In the genomic region with DNA sequence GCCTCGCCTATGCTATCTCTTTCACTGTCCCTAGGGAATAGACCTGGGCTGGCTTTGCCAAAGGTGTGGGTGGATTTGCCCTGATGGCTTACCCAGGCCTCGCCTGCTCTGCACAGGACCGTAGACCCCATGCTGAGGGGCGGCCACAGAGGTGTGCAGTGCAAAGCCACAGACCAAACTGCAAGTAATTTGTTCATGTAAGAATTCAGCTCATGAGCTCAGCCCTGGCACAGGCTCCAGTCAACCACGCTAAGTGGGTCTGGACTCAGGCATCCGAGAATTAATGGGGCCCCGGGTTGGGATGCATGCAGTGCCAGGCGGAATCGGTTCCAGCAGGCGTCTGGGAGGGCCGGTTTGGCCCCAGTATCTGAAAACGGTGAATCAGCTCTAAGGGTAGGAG, we compare ENCODE assay signal across 24 cellular contexts.
DNase-seq lines count a peak whose midpoint lies in the region; ATAC-seq, FAIRE-seq and TF ChIP-seq lines count a peak whose summit lies in the region.
"Had no signal": no experiment of that assay in that cellular context is flagged by ENCODE, and none has a peak within 500 bp of the region (broad histone marks: within the 10 kb centered on the region; RNA-seq: fewer than 3 reads in every experiment).

No MANE protein-coding gene starts in this region.

- no peak overlapping the region for H3K9ac ChIP-seq in DND-41 (ENCODE audit: low read depth, low read length)
- H3K9ac ChIP-seq: GM23248 had no signal

- H4K20me1 ChIP-seq in DND-41 (ENCODE audit: insufficient read depth, low read length) = no peaks in the 10 kb centered on the region

- intact Hi-C loops in sciatic nerve (cut with DNase I) = no loop called here

- no peak for TF ChIP-seq CTCF in DND-41 (IDR thresholded peaks at IDR 0.05; ENCODE audit: borderline replicate concordance, extremely low read depth, low read length, poor library complexity, severe bottlenecking)

- no peaks in the 10 kb centered on the region for H3K27me3 ChIP-seq in DND-41 (ENCODE audit: insufficient read depth, low read length, poor library complexity)
- H3K27me3 ChIP-seq: Peyer's patch had no signal

- no peaks in the 10 kb centered on the region for H3K4me1 ChIP-seq in DND-41 (ENCODE audit: insufficient read depth, low read length)
- H3K4me1 ChIP-seq: Peyer's patch had no signal

- H2AFZ ChIP-seq in DND-41 (ENCODE audit: low read depth, low read length) = no peak overlapping the region
- H2AFZ ChIP-seq: GM23248 had no signal

- no peak for FAIRE-seq in HTR-8/SVneo (lab: Jason Lieb, UNC)
- FAIRE-seq: GM12878 had no signal

- H3K4me3 ChIP-seq in DND-41 (ENCODE audit: low read depth in 1 of 2, low read length in 2 of 2) = no peak overlapping the region
- H3K4me3 ChIP-seq: GM12878, GM23248, Peyer's patch had no signal

- ATAC-seq in DND-41 (ENCODE audit: insufficient read depth, low read depth) = 0 out of 3 replicates have a peak, but pooled peaks have one; percentile 7
- ATAC-seq in sciatic nerve = no peak
- ATAC-seq: GM12878, SK-N-SH treated with all-trans-retinoic acid at 6 μM for 48 hours, T-cell had no signal

- no peak overlapping the region for H3K4me2 ChIP-seq in DND-41 (ENCODE audit: insufficient read depth, low read length)

- no peaks in the 10 kb centered on the region for H3K79me2 ChIP-seq in DND-41 (ENCODE audit: insufficient read depth, low read length)

- H3K36me3 ChIP-seq in DND-41 (ENCODE audit: insufficient read depth, low read length) = no peaks in the 10 kb centered on the region
- H3K36me3 ChIP-seq: Peyer's patch had no signal

- no peak overlapping the region for H3K27ac ChIP-seq in DND-41 (ENCODE audit: low read length)
- H3K27ac ChIP-seq: GM23248, HL-60, Peyer's patch had no signal

- DNase-seq in DND-41 = no peak
- DNase-seq in NCI-H1694 (lab: John Stamatoyannopoulos, UW) = peak; percentile 5
- peak; percentile 2 for DNase-seq in cerebellar cortex (ENCODE audit: low spot score)
- DNase-seq in sciatic nerve (ENCODE audit: low spot score) = peak; percentile 32
- DNase-seq in OCI-M1 (lab: John Stamatoyannopoulos, UW) = no peak
- DNase-seq in foreskin melanocyte = no peak
- DNase-seq in HTR-8/SVneo (ENCODE audit: insufficient read length, low spot score) = no peak
- DNase-seq: CD4-positive, alpha-beta T cell; COR-L47; DMS79; GM23248; H9; KG1; NCI-H1105; NCI-H2081 treated with DMSO at 0.1 percent for 48 hours; NCI-H226; NCI-H510A treated with DMSO at 0.1 percent for 48 hours; NCI-H748 treated with DMSO at 0.1 percent for 48 hours; NK-92 treated with Interleukin-12 subunit alpha and Interleukin-12 subunit beta, amount 100 ng/mL, for 24 hours; Peyer's patch; T-cell had no signal

- no peaks in the 10 kb centered on the region for H3K9me3 ChIP-seq in DND-41 (ENCODE audit: insufficient read depth, low read length, severe bottlenecking)
- H3K9me3 ChIP-seq: Peyer's patch had no signal

Comparison
In these comparisons a context has a peak if more than half of its experiments do, and no peak if none do; other contexts are left out.
1. DNase-seq: peak in NCI-H1694 (single experiment), cerebellar cortex (single experiment) and sciatic nerve (single experiment); none in DND-41 (single experiment), OCI-M1 (single experiment), foreskin melanocyte (single experiment) and HTR-8/SVneo (single experiment).